In the genomic region with DNA sequence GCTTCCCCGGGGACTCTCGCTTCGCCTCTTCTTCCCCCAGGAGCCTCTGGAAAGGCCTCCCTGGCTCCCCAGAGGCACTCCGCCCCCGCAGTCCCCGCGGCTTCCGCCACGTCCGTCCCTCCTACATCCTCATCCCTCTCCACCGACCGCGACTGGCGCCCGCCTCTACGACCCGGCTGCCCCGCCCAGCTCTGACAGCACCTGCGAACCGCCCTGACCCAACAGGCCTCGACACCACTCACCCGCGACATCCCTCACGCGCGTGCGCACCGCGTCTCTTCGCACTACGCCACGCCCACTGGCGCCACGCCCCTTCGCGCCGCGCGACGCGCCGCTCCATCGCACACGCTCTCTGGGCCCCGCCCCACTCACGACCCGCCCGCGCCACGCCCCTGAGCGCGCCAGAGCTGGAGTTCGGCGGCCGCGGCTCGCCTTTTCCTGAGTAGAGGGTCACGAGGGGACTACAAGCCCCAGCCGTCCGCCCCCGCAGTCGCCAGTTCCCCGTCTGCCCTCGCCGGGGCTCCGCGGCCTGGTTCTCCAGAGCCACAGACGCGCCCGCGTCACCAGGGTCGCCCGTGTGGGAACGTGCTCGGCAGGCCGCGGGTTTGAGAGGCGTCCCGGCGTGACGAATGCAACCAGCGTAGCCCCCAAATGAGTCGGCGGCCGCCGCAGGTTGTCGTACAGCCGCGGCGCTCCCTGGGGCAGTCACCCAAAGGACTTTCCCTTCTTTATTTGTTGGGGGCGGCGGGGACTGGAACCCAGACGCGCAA, we compare ENCODE assay signal across 8 cellular contexts. TPM values are rescaled to one million over a fixed set of nuclear protein-coding genes. Genes with fewer than 3 reads are reported as not detected.
DNase-seq lines count a peak whose midpoint lies in the region; ATAC-seq and TF ChIP-seq lines count a peak whose summit lies in the region.

No MANE protein-coding gene starts in this region.

- H3K4me3 Mint-ChIP-seq in nephron progenitor cell, result peak overlapping the region; percentile 93
- peak overlapping the region; percentile 86 for H3K4me3 Mint-ChIP-seq in stimulated activated naive CD8-positive, alpha-beta T cell treated with anti-CD3 and anti-CD28 coated beads, Interleukin-15, Interleukin-2, amounts not matched to agents 100 ng/mL and 50 ng/mL, for 24 hours

- H3K27me3 ChIP-seq in HAP-1 (ENCODE audit: low read depth) (no peaks in the 10 kb centered on the region), RWPE2 (ENCODE audit: insufficient read depth, poor library complexity, severe bottlenecking) (no peaks in the 10 kb centered on the region)

- no peak for TF ChIP-seq CTCF in RWPE2 (IDR thresholded peaks at IDR 0.05; ENCODE audit: poor library complexity, severe bottlenecking)
- no peak for TF ChIP-seq CTCF in fibroblast of pulmonary artery (IDR thresholded peaks at IDR 0.05; ENCODE audit: low read length, missing control alignments)
- TF ChIP-seq CTCF in nephron progenitor cell (IDR thresholded peaks at IDR 0.05), result no peak

- DNase-seq in G401 (ENCODE audit: low spot score) (peak; percentile 93), HAP-1 (ENCODE audit: low spot score in 2 of 2) (peak; percentile 70 to 93), M059J (ENCODE audit: low read depth) (peak; percentile 94), RWPE2 (ENCODE audit: low spot score) (peak; percentile 94), fibroblast of pulmonary artery (ENCODE audit: low read depth) (peak; percentile 95), nephron progenitor cell (peak; percentile 95)
- peak; percentile 97 for DNase-seq in activated effector memory CD4-positive, alpha-beta T cell treated with Interleukin-2 at 50 U/mL for 16 hours

- H3K27ac Mint-ChIP-seq in nephron progenitor cell, result peak overlapping the region; percentile 90
- peak overlapping the region; percentile 99 for H3K27ac Mint-ChIP-seq in stimulated activated naive CD8-positive, alpha-beta T cell treated with anti-CD3 and anti-CD28 coated beads, Interleukin-15, Interleukin-2, amounts not matched to agents 100 ng/mL and 50 ng/mL, for 24 hours

- H3K27ac ChIP-seq in RWPE2 (ENCODE audit: poor library complexity, severe bottlenecking), result peak overlapping the region; percentile 72

- in situ Hi-C loops in G401 (cut with HindIII; ENCODE audit: low sequenced_read_pairs), result no loop called here
- in situ Hi-C loops in HAP-1 (cut with MboI; ENCODE audit: low sequenced_read_pairs), result no loop called here

- peaks cover 31% of the 10 kb centered on the region for H3K36me3 Mint-ChIP-seq in nephron progenitor cell (ENCODE audit: low read depth)
- peaks cover 16% of the 10 kb centered on the region for H3K36me3 Mint-ChIP-seq in stimulated activated naive CD8-positive, alpha-beta T cell treated with anti-CD3 and anti-CD28 coated beads, Interleukin-15, Interleukin-2, amounts not matched to agents 100 ng/mL and 50 ng/mL, for 24 hours (ENCODE audit: low read depth)

- ATAC-seq in RWPE2 (ENCODE audit: low read depth), result peak; percentile 91

- peaks cover 32% of the 10 kb centered on the region for H3K4me1 Mint-ChIP-seq in nephron progenitor cell
- peaks cover 77% of the 10 kb centered on the region for H3K4me1 Mint-ChIP-seq in stimulated activated naive CD8-positive, alpha-beta T cell treated with anti-CD3 and anti-CD28 coated beads, Interleukin-15, Interleukin-2, amounts not matched to agents 100 ng/mL and 50 ng/mL, for 24 hours (ENCODE audit: low read depth)

- no peaks in the 10 kb centered on the region for H3K9me3 Mint-ChIP-seq in nephron progenitor cell
- H3K9me3 Mint-ChIP-seq in stimulated activated naive CD8-positive, alpha-beta T cell treated with anti-CD3 and anti-CD28 coated beads, Interleukin-15, Interleukin-2, amounts not matched to agents 100 ng/mL and 50 ng/mL, for 24 hours, result no peaks in the 10 kb centered on the region

- H3K4me1 ChIP-seq in HAP-1 (peaks cover 18% of the 10 kb centered on the region), RWPE2 (ENCODE audit: insufficient read depth, poor library complexity, severe bottlenecking) (peaks cover 5% of the 10 kb centered on the region)

- H3K36me3 ChIP-seq in HAP-1 (replicated peaks) (peaks cover 6% of the 10 kb centered on the region; the same call in 1 of the 2 replicates), RWPE2 (ENCODE audit: low read depth) (peaks cover 19% of the 10 kb centered on the region)

- no peaks in the 10 kb centered on the region for H3K9me3 ChIP-seq in HAP-1
- no peaks in the 10 kb centered on the region for H3K9me3 ChIP-seq in RWPE2 (ENCODE audit: severe bottlenecking)

- peaks cover 8% of the 10 kb centered on the region for H3K27me3 Mint-ChIP-seq in nephron progenitor cell (ENCODE audit: low read depth, poor library complexity)
- H3K27me3 Mint-ChIP-seq in stimulated activated naive CD8-positive, alpha-beta T cell treated with anti-CD3 and anti-CD28 coated beads, Interleukin-15, Interleukin-2, amounts not matched to agents 100 ng/mL and 50 ng/mL, for 24 hours, result no peaks in the 10 kb centered on the region

- H3K4me3 ChIP-seq in HAP-1 (peak overlapping the region; percentile 71), RWPE2 (ENCODE audit: severe bottlenecking) (peak overlapping the region; percentile 57), fibroblast of pulmonary artery (replicated peaks; ENCODE audit: low read depth, low read length) (peak overlapping the region; percentile 67)

RNA-seq across cellular contexts. Expression of a gene that starts 56.2 kb away (rescaled TPM):
- 4.6 and 4.7 TPM in 2 replicates for total RNA-seq in G401 (2014; rRNA removed; shearing (Covaris generic))
- 7.1 and 12.7 TPM in 2 replicates for total RNA-seq in M059J (2014; rRNA removed; shearing (Covaris generic))

Comparison
In these comparisons a context has a peak if more than half of its experiments do, and no peak if none do; other contexts are left out.
1. Peak in every context shown above with its lines: DNase-seq, ATAC-seq, H3K4me3 ChIP-seq and H3K27ac ChIP-seq.